Comparison of ENCODE assay signal across 1 cellular context in genomic region chr4:5018096-5018495, GRCh38.
TF ChIP-seq lines count a peak whose summit lies in the region.

No MANE protein-coding gene starts in this region.

TF ChIP-seq in GM23338, 12 proteins besides CTCF, POLR2A, EP300 and RAD21 (continued from another document):
- TF ChIP-seq REST (IDR thresholded peaks at IDR 0.05; ENCODE audit: unreplicated experiment), result no peak
- no peak for TF ChIP-seq EZH2phosphoT487 (IDR thresholded peaks at IDR 0.05; ENCODE audit: unreplicated experiment)
- no peak for TF ChIP-seq ZNF462 (CRISPR knock-in tag; IDR thresholded peaks at IDR 0.05)
- TF ChIP-seq NANOG (IDR thresholded peaks at IDR 0.05; ENCODE audit: borderline replicate concordance), result no peak
